Comparison of ENCODE assay signal across 8 cellular contexts in genomic region chr12:103928736-103929050, GRCh38. TPM values are rescaled to one million over a fixed set of nuclear protein-coding genes. Genes with fewer than 3 reads are reported as not detected.
DNase-seq lines count a peak whose midpoint lies in the region; ATAC-seq and TF ChIP-seq lines count a peak whose summit lies in the region.

No MANE protein-coding gene starts in this region.

- BruUV-seq in MCF 10A (replicated peaks; lab: Mats Ljungman, UMichigan): no TSS peak

- H3K4me1 ChIP-seq in right lobe of liver: peaks cover 0 to 22% (median 9%) of the 10 kb centered on the region in 4 donors

- ATAC-seq in GM18511 (IDR thresholded peaks at IDR 0.05; ENCODE audit: unreplicated experiment): peak; percentile 17
- peak; percentile 18 for ATAC-seq in HG03097 (IDR thresholded peaks at IDR 0.05; ENCODE audit: low FRiP score, unreplicated experiment)
- ATAC-seq in right lobe of liver: no peak

- CTCF ChIA-PET in MCF 10A (lab: Yijun Ruan, JAX): interaction anchor here (0.5 to 1.0 kb wide), 2 partner anchors 87 to 181 kb away, joined by 3 to 4 read pairs; partner anchors contain the start of gene NT5DC3

- H3K36me3 Mint-ChIP-seq in MCF 10A (ENCODE audit: insufficient read depth, unreplicated experiment): peaks cover 30% of the 10 kb centered on the region

- H3K4me3 Mint-ChIP-seq in MCF 10A (ENCODE audit: unreplicated experiment): peak overlapping the region; percentile 75

- no peaks in the 10 kb centered on the region for H3K9me3 ChIP-seq in right lobe of liver

- peaks cover 8 to 18% (median 11%) of the 10 kb centered on the region in 4 donors for H3K36me3 ChIP-seq in right lobe of liver

- WGBS in right lobe of liver (ENCODE audit: insufficient coverage, low coverage, low lambda C conversion rate, missing lambda C conversion rate): 5% methylated on average over 12 of the region's 12 CpGs

- DNase-seq in T-helper 2 cell: peak; percentile 12 to 91 (median 53)
- no peak for DNase-seq in MCF 10A (ENCODE audit: unreplicated experiment)
- peak in 1 of 3 donors; percentile 26 for DNase-seq in right lobe of liver
- peak; percentile 63 for DNase-seq in stimulated activated CD8-positive, alpha-beta memory T cell treated with anti-CD3 and anti-CD28 coated beads, Interleukin-4, amount 100 ng/mL, for 48 hours
- no peak for DNase-seq in occipital lobe (lab: John Stamatoyannopoulos, UW)
- no peak for DNase-seq in AG08396 (ENCODE audit: low spot score)

- H3K4me3 ChIP-seq in right lobe of liver: peak overlapping the region; percentile 49 to 79 (median 68)

- POLR2A ChIA-PET in MCF 10A (lab: Yijun Ruan, JAX): interaction anchor here (0.7 to 6.1 kb wide), 9 partner anchors 10 to 343 kb away, joined by 3 to 97 read pairs (median 3); partner anchors contain the start of genes NT5DC3 and TDG

- intact Hi-C loops in MCF 10A (cut with micrococcal nuclease): loop anchor here (2.0 kb wide), 1 partner anchor 50 kb away; no protein-coding TSS in a partner anchor
- intact Hi-C loops in right lobe of liver (cut with DNase I): no loop called here

- no peak for TF ChIP-seq CTCF in MCF 10A (IDR thresholded peaks at IDR 0.05; ENCODE audit: unreplicated experiment)
- TF ChIP-seq CTCF in right lobe of liver (IDR thresholded peaks at IDR 0.05): no peak

- no peak for TF ChIP-seq POLR2A in right lobe of liver (IDR thresholded peaks at IDR 0.05)

- peak overlapping the region; percentile 58 for H3K27ac Mint-ChIP-seq in MCF 10A (ENCODE audit: low read depth, unreplicated experiment)

- H3K27ac ChIP-seq in right lobe of liver: peak overlapping the region; percentile 84 to 95 (median 90)

- H3K4me1 Mint-ChIP-seq in MCF 10A (ENCODE audit: insufficient read depth, unreplicated experiment): peaks cover 18% of the 10 kb centered on the region

- H3K27me3 Mint-ChIP-seq in MCF 10A (ENCODE audit: insufficient read depth, unreplicated experiment): no peaks in the 10 kb centered on the region

- H3K27me3 ChIP-seq in right lobe of liver: no peaks in the 10 kb centered on the region

- no peaks in the 10 kb centered on the region for H3K9me3 Mint-ChIP-seq in MCF 10A (ENCODE audit: unreplicated experiment)

RNA-seq across cellular contexts. Expression of gene HSP90B1, which starts 1.5 kb away (rescaled TPM):
- total RNA-seq in MCF 10A (2022) (1,052 and 1,334 TPM in 2 replicates), right lobe of liver (1,000 to 10,000 TPM in 1 of 6 experiments, 100 to 1,000 TPM in 5; 472 to 1,038 (median 633) TPM), occipital lobe (131 TPM)

RNA-seq across cellular contexts. Expression of gene TDG, which starts 37.0 kb away (rescaled TPM):
- total RNA-seq in MCF 10A (2022): 31.6 and 31.8 TPM in 2 replicates
- total RNA-seq in right lobe of liver: 10 to 100 TPM in 2 of 6 experiments, 1 to 10 TPM in 4; 4.9 to 14.1 (median 9.5) TPM
- 61.1 TPM for total RNA-seq in occipital lobe

Comparison
In these comparisons a context has a peak if more than half of its experiments do, and no peak if none do; other contexts are left out.
1. ATAC-seq: peak in GM18511 (single experiment) and HG03097 (single experiment); none in right lobe of liver (0 of 4).
2. DNase-seq: peak in T-helper 2 cell (5 of 5) and stimulated activated CD8-positive, alpha-beta memory T cell treated with anti-CD3 and anti-CD28 coated beads, Interleukin-4, amount 100 ng/mL, for 48 hours (single experiment); none in MCF 10A (single experiment), occipital lobe (single experiment) and AG08396 (single experiment).